ENCODE assay signal across 19 cellular contexts in the genomic region with DNA sequence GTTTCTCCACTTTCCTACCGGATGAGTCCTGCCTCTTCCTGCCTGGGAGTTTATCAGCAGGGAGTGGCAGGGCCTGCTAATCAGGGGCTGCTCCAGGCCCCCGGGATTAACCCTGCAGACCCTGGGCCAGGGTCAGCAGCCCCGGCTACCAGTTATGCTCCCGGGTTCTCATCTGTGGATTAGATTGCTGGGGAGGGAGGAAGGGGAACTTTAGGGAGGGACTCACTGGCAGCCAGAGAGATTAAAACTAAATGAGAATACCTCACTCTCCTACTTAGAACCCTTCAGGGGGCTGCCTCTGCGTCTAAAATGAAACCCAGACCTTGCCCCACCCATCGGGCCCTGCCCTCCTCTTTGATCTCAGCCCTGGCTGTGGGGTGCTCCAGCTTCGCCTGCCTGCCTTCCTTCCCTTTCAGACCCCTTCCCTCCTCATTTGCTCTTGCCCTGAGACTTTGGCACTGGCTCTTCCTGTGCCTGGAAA.
"Had no signal": no experiment of that assay in that cellular context is flagged by ENCODE, and none has a peak within 500 bp of the region (broad histone marks: within the 10 kb centered on the region; RNA-seq: fewer than 3 reads in every experiment).

No MANE protein-coding gene starts in this region.

- H3K27ac ChIP-seq: ascending aorta, breast epithelium, gastrocnemius medialis, heart left ventricle, suprapubic skin, upper lobe of right lung had no signal

- H3K36me3 ChIP-seq: ascending aorta, breast epithelium, gastrocnemius medialis, heart left ventricle, suprapubic skin, upper lobe of right lung had no signal

- H3K4me3 ChIP-seq: ascending aorta, breast epithelium, gastrocnemius medialis, heart left ventricle, mucosa of descending colon, skin epidermis, suprapubic skin, upper lobe of right lung had no signal

- H3K4me3 Mint-ChIP-seq: activated naive CD8-positive, alpha-beta T cell treated with anti-CD3 and anti-CD28 coated beads, Interleukin-2, amount 50 U/mL, for 24 hours; activated T-helper 17 cell treated with anti-CD3 and anti-CD28 coated beads, Interleukin-2, amount 50 U/mL, for 72 hours had no signal

- ATAC-seq: activated naive CD8-positive, alpha-beta T cell treated with anti-CD3 and anti-CD28 coated beads, Interleukin-2, amount 50 U/mL, for 24 hours; activated T-helper 17 cell treated with anti-CD3 and anti-CD28 coated beads, Interleukin-2, amount 50 U/mL, for 72 hours; gastrocnemius medialis; heart left ventricle; left lobe of liver; mucosa of descending colon; naive thymus-derived CD8-positive, alpha-beta T cell; stimulated activated naive CD8-positive, alpha-beta T cell treated with anti-CD3 and anti-CD28 coated beads, Interleukin-15, Interleukin-2, amounts not matched to agents 100 U/mL and 50 U/mL, for 24 hours; T-cell; upper lobe of right lung had no signal

- H3K9me3 Mint-ChIP-seq: activated naive CD8-positive, alpha-beta T cell treated with anti-CD3 and anti-CD28 coated beads, Interleukin-2, amount 50 U/mL, for 24 hours; activated T-helper 17 cell treated with anti-CD3 and anti-CD28 coated beads, Interleukin-2, amount 50 U/mL, for 72 hours; T-cell had no signal

- H3K27ac Mint-ChIP-seq: activated naive CD8-positive, alpha-beta T cell treated with anti-CD3 and anti-CD28 coated beads, Interleukin-2, amount 50 U/mL, for 24 hours; activated T-helper 17 cell treated with anti-CD3 and anti-CD28 coated beads, Interleukin-2, amount 50 U/mL, for 72 hours; naive thymus-derived CD8-positive, alpha-beta T cell had no signal

- H3K4me1 Mint-ChIP-seq: activated T-helper 17 cell treated with anti-CD3 and anti-CD28 coated beads, Interleukin-2, amount 50 U/mL, for 72 hours had no signal

- H3K9me3 ChIP-seq: ascending aorta, breast epithelium, gastrocnemius medialis, heart left ventricle, mucosa of descending colon, suprapubic skin, upper lobe of right lung had no signal

- H3K36me3 Mint-ChIP-seq: naive thymus-derived CD8-positive, alpha-beta T cell; T-cell had no signal

- DNase-seq: activated CD4-positive, alpha-beta T cell treated with anti-CD3 and anti-CD28 coated beads, Interleukin-2, amount 50 U/mL, for 48 hours; activated naive CD4-positive, alpha-beta T cell treated with Interleukin-2 at 50 U/mL for 16 hours; activated naive CD8-positive, alpha-beta T cell treated with anti-CD3 and anti-CD28 coated beads, Interleukin-2, amount 50 U/mL, for 24 hours; dermis blood vessel endothelial cell; gastrocnemius medialis; heart left ventricle; mucosa of descending colon; naive thymus-derived CD8-positive, alpha-beta T cell; nucleus accumbens; stimulated activated naive CD8-positive, alpha-beta T cell treated with anti-CD3 and anti-CD28 coated beads, Interleukin-15, Interleukin-2, amounts not matched to agents 100 U/mL and 50 U/mL, for 24 hours; T-cell; T1000; upper lobe of right lung had no signal
